14 cellular contexts compared by ENCODE assay signal in the genomic region with DNA sequence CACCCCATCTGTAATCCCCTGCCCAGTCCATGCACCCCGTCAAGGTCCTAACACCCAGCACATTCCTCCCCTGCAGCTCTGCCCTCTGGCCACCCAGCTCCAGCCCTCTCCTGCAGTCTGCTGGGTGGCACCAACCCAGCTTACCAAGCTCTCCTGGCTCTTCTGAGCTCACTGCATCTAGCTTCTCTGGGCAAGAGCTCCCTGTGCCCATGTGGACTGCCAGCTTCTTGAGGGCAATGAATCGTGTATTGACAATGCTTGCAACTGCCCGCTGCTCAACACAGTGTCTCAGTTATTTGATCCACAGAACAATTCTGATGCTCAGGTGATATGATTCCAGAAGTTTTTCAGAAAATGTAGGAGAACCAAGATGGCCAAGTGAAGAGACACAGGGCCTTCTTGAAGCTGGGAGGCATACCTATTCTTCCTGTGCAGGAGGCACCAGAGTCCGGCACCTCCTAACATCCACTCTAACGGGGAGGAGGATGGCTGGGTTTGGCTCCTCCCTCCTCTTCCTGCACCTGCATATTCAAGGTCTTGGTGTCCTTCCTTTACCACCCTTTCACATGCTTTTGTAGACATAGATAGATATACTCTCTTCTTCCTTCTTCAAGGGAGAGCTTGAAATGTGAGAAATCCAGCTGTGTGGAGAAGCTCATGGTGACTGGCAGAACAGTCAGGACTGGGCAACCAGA.
DNase-seq lines count a peak whose midpoint lies in the region; ATAC-seq and TF ChIP-seq lines count a peak whose summit lies in the region.
"Had no signal": no experiment of that assay in that cellular context is flagged by ENCODE, and none has a peak within 500 bp of the region (broad histone marks: within the 10 kb centered on the region; RNA-seq: fewer than 3 reads in every experiment).

No MANE protein-coding gene starts in this region.

- CTCF ChIA-PET in RWPE1 (lab: Yijun Ruan, JAX) = interaction anchor here (0.6 to 1.0 kb wide), 3 partner anchors 20 to 54 kb away, joined by 3 read pairs; no protein-coding TSS in a partner anchor

- H3K4me3 ChIP-seq in thymus (ENCODE audit: low read length) = no peak overlapping the region
- H3K4me3 ChIP-seq: cardiac muscle cell, hepatocyte, smooth muscle cell, vagina had no signal

- H3K27ac ChIP-seq in RWPE1 (peak overlapping the region; percentile 44), thymus (ENCODE audit: low read depth) (peak overlapping the region; percentile 85)
- H3K27ac ChIP-seq: hepatocyte had no signal

- H3K27me3 ChIP-seq in thymus (ENCODE audit: control insufficient read depth, insufficient read depth) = no peaks in the 10 kb centered on the region
- H3K27me3 ChIP-seq: cardiac muscle cell, hepatocyte, vagina had no signal

- no peak for TF ChIP-seq POLR2A in GM18505 (IDR thresholded peaks at IDR 0.05; ENCODE audit: borderline replicate concordance, extremely low read depth, insufficient read depth, insufficient read length)

- ATAC-seq in activated T-cell treated with anti-CD3 and anti-CD28 coated beads, Interleukin-2, amount 50 U/mL, for 72 hours (replicated peaks in 1 of 2) = no peak
- ATAC-seq in effector memory CD8-positive, alpha-beta T cell (replicated peaks) = no peak
- ATAC-seq in GM21786 (IDR thresholded peaks at IDR 0.05; ENCODE audit: unreplicated experiment) (no peak), GM18505 (IDR thresholded peaks at IDR 0.05; ENCODE audit: unreplicated experiment) (no peak), GM18870 (IDR thresholded peaks at IDR 0.05; ENCODE audit: unreplicated experiment) (no peak)

- H3K4me1 Mint-ChIP-seq in activated T-cell treated with anti-CD3 and anti-CD28 coated beads, Interleukin-2, amount 50 U/mL, for 72 hours (ENCODE audit: low read depth) = peaks cover 78% of the 10 kb centered on the region
- peaks cover 67 to 76% of the 10 kb centered on the region in 2 donors for H3K4me1 Mint-ChIP-seq in effector memory CD8-positive, alpha-beta T cell (ENCODE audit: low read depth in 2 of 2)

- H3K36me3 Mint-ChIP-seq in activated T-cell treated with anti-CD3 and anti-CD28 coated beads, Interleukin-2, amount 50 U/mL, for 72 hours (ENCODE audit: insufficient read depth in 2 of 2) = peaks cover 11 to 12% of the 10 kb centered on the region in 2 donors
- H3K36me3 Mint-ChIP-seq in effector memory CD8-positive, alpha-beta T cell (ENCODE audit: insufficient read depth) = peaks cover 8% of the 10 kb centered on the region

- peaks cover 12% of the 10 kb centered on the region for H3K36me3 ChIP-seq in thymus (ENCODE audit: control insufficient read depth, insufficient read depth)
- H3K36me3 ChIP-seq: cardiac muscle cell, vagina had no signal

- no peaks in the 10 kb centered on the region for H3K27me3 Mint-ChIP-seq in activated T-cell treated with anti-CD3 and anti-CD28 coated beads, Interleukin-2, amount 50 U/mL, for 72 hours (ENCODE audit: low read depth)
- H3K27me3 Mint-ChIP-seq in effector memory CD8-positive, alpha-beta T cell = no peaks in the 10 kb centered on the region

- H3K4me1 ChIP-seq in thymus (ENCODE audit: control insufficient read depth, insufficient read depth, low read length) = peaks cover 25% of the 10 kb centered on the region

- H3K9me3 ChIP-seq in thymus (ENCODE audit: control insufficient read depth) = no peaks in the 10 kb centered on the region
- H3K9me3 ChIP-seq: vagina had no signal

- peak overlapping the region; percentile 87 for H3K27ac Mint-ChIP-seq in activated T-cell treated with anti-CD3 and anti-CD28 coated beads, Interleukin-2, amount 50 U/mL, for 72 hours
- H3K27ac Mint-ChIP-seq in effector memory CD8-positive, alpha-beta T cell = peak overlapping the region; percentile 94 to 96

- H3K4me3 Mint-ChIP-seq in activated T-cell treated with anti-CD3 and anti-CD28 coated beads, Interleukin-2, amount 50 U/mL, for 72 hours = peak overlapping the region; percentile 83 to 93
- peak overlapping the region; percentile 79 to 83 for H3K4me3 Mint-ChIP-seq in effector memory CD8-positive, alpha-beta T cell

- POLR2A ChIA-PET in RWPE1 (lab: Yijun Ruan, JAX; ENCODE audit: low non-redundant PET) = no interaction called here

- DNase-seq in activated T-cell treated with anti-CD3 and anti-CD28 coated beads, Interleukin-2, amount 50 U/mL, for 72 hours = no peak
- DNase-seq in activated T-cell treated with anti-CD3 and anti-CD28 coated beads for 4 hours (no peak), RWPE1 (ENCODE audit: low spot score) (no peak)
- no peak for DNase-seq in effector memory CD8-positive, alpha-beta T cell
- DNase-seq: DMS 273 treated with DMSO at 0.1 percent for 48 hours, NCI-H1105 had no signal

- TF ChIP-seq CTCF in RWPE1 (conservative IDR thresholded peaks at IDR 0.05; ENCODE audit: low read depth) = no peak

- WGBS in thymus = 77% methylated on average over 5 of the region's 5 CpGs

- no peaks in the 10 kb centered on the region for H3K9me3 Mint-ChIP-seq in activated T-cell treated with anti-CD3 and anti-CD28 coated beads, Interleukin-2, amount 50 U/mL, for 72 hours
- H3K9me3 Mint-ChIP-seq in effector memory CD8-positive, alpha-beta T cell = peaks cover 0 to 2% of the 10 kb centered on the region in 2 donors
